In the genomic region with DNA sequence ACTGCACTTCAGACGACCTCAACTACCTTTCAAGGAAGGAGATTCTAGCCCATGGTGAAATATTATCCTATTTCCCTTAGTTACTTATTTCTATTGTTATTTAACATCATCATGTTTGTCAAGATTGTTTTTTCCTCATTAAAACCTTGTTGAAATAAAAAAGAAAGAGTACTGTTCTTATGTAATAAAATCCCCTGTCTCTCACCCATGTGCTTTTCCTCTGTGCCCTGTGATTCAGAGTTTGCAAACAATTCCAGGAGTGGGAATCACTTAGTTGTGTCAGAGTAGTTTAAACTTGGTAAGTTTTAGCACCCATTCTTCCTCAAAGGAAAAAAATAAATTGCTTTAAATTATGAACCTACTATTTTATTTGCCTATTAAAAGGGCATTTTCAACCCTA, we compare ENCODE assay signal across 22 cellular contexts. TPM values are rescaled to one million over a fixed set of nuclear protein-coding genes. Genes with fewer than 3 reads are reported as not detected.
"Had no signal": no experiment of that assay in that cellular context is flagged by ENCODE, and none has a peak within 500 bp of the region (broad histone marks: within the 10 kb centered on the region; RNA-seq: fewer than 3 reads in every experiment).

No MANE protein-coding gene starts in this region.

- H3K36me3 ChIP-seq: brain microvascular endothelial cell had no signal

- H3K27ac ChIP-seq: brain microvascular endothelial cell, KMS-11, VCaP had no signal

- H3K27me3 ChIP-seq: brain microvascular endothelial cell had no signal

- H3K27me3 Mint-ChIP-seq: activated CD4-positive, alpha-beta memory T cell treated with anti-CD3 and anti-CD28 coated beads for 36 hours; activated CD4-positive, alpha-beta T cell treated with anti-CD3 and anti-CD28 coated beads, Interleukin-2, amount 10 ng/mL, durations not matched to agents 7 days and 5 days; activated naive CD8-positive, alpha-beta T cell; activated T-helper 17 cell treated with anti-CD3 and anti-CD28 coated beads, Interleukin-2, amount 50 U/mL, for 72 hours had no signal

- H3K4me3 Mint-ChIP-seq: activated CD4-positive, alpha-beta memory T cell treated with anti-CD3 and anti-CD28 coated beads for 36 hours; activated CD4-positive, alpha-beta T cell treated with anti-CD3 and anti-CD28 coated beads, Interleukin-2, amount 10 ng/mL, durations not matched to agents 7 days and 5 days; activated naive CD4-positive, alpha-beta T cell treated with anti-CD3 and anti-CD28 coated beads for 36 hours; activated naive CD8-positive, alpha-beta T cell; activated T-helper 17 cell treated with anti-CD3 and anti-CD28 coated beads, Interleukin-2, amount 50 U/mL, for 72 hours had no signal

- H3K9ac ChIP-seq: KMS-11, SK-N-SH had no signal

- H3K9me2 ChIP-seq: SK-N-SH had no signal

- H3K36me3 Mint-ChIP-seq: activated CD4-positive, alpha-beta memory T cell treated with anti-CD3 and anti-CD28 coated beads for 36 hours; activated naive CD8-positive, alpha-beta T cell had no signal

- H3K27ac Mint-ChIP-seq: activated CD4-positive, alpha-beta memory T cell treated with anti-CD3 and anti-CD28 coated beads for 36 hours; activated CD4-positive, alpha-beta T cell treated with anti-CD3 and anti-CD28 coated beads, Interleukin-2, amount 10 ng/mL, durations not matched to agents 7 days and 5 days; activated naive CD4-positive, alpha-beta T cell treated with anti-CD3 and anti-CD28 coated beads for 36 hours; activated naive CD8-positive, alpha-beta T cell; activated T-helper 17 cell treated with anti-CD3 and anti-CD28 coated beads, Interleukin-2, amount 50 U/mL, for 72 hours had no signal

- H3K9me3 Mint-ChIP-seq: activated CD4-positive, alpha-beta memory T cell treated with anti-CD3 and anti-CD28 coated beads for 36 hours; activated CD4-positive, alpha-beta T cell treated with anti-CD3 and anti-CD28 coated beads, Interleukin-2, amount 10 ng/mL, durations not matched to agents 7 days and 5 days; activated naive CD4-positive, alpha-beta T cell treated with anti-CD3 and anti-CD28 coated beads for 36 hours; activated T-helper 17 cell treated with anti-CD3 and anti-CD28 coated beads, Interleukin-2, amount 50 U/mL, for 72 hours had no signal

- DNase-seq: activated CD4-positive, alpha-beta memory T cell treated with anti-CD3 and anti-CD28 coated beads for 36 hours; activated CD4-positive, alpha-beta T cell treated with anti-CD3 and anti-CD28 coated beads, Interleukin-2, amount 10 ng/mL, durations not matched to agents 7 days and 5 days; activated CD4-positive, CD25-positive, alpha-beta regulatory T cell; activated gamma-delta T cell; activated naive CD4-positive, alpha-beta T cell treated with anti-CD3 and anti-CD28 coated beads for 36 hours; activated T-cell treated with anti-CD3 and anti-CD28 coated beads for 4 hours; activated T-cell treated with anti-CD3 and anti-CD28 coated beads, Interleukin-2, amount 50 U/mL, for 48 hours; brain microvascular endothelial cell; cerebellar nuclear complex; NCI-H1092; NCI-H1930; NCI-H510A treated with DMSO at 0.1 percent for 48 hours; SHP77 treated with DMSO at 0.1 percent for 48 hours; SK-N-SH; T-helper 1 cell had no signal

- H3K4me2 ChIP-seq: KMS-11, SK-N-SH had no signal

- H3K4me1 Mint-ChIP-seq: activated CD4-positive, alpha-beta T cell treated with anti-CD3 and anti-CD28 coated beads, Interleukin-2, amount 10 ng/mL, durations not matched to agents 7 days and 5 days; activated T-helper 17 cell treated with anti-CD3 and anti-CD28 coated beads, Interleukin-2, amount 50 U/mL, for 72 hours had no signal

- H3K9me3 ChIP-seq: SK-N-SH had no signal

RNA-seq across cellular contexts. Expression of a gene that starts 43.5 kb away (rescaled TPM):
- total RNA-seq: activated CD4-positive, alpha-beta memory T cell treated with anti-CD3 and anti-CD28 coated beads for 36 hours; activated CD4-positive, alpha-beta T cell treated with anti-CD3 and anti-CD28 coated beads, Interleukin-2, amount 10 ng/mL, durations not matched to agents 7 days and 5 days; activated CD8-positive, alpha-beta memory T cell treated with anti-CD3 and anti-CD28 coated beads for 36 hours; activated naive CD4-positive, alpha-beta T cell treated with anti-CD3 and anti-CD28 coated beads for 36 hours; activated T-helper 17 cell treated with anti-CD3 and anti-CD28 coated beads, Interleukin-2, amount 50 U/mL, for 72 hours; MCF 10A; T-helper 2 cell treated with Interferon-gamma antibody and Interleukin-4, amounts not matched to agents 100 ng/mL and 5 ng/mL, for 36 hours had no signal
